34 cellular contexts compared by ENCODE assay signal in the genomic region with DNA sequence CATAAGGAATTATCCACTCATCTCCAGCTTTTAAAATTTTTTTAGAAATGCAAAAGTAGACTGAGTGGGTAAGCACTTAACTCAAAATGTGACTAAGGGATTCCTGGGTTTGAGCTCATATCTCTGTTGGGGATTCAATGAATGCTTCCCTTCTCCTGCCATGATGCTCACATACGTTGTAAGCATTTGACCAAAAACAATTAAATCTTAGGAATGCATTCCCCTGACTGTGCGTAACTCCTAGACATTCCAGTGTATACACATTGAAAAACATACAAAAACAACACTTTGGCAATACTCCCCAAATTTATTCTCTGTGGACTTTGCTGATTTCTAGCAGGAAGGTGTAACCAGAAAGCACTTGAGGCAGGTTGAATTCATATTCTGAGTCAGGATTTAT. TPM values are rescaled to one million over a fixed set of nuclear protein-coding genes. Genes with fewer than 3 reads are reported as not detected.
"Had no signal": no experiment of that assay in that cellular context is flagged by ENCODE, and none has a peak within 500 bp of the region (broad histone marks: within the 10 kb centered on the region; RNA-seq: fewer than 3 reads in every experiment).

No MANE protein-coding gene starts in this region.

- H3K27ac ChIP-seq: breast epithelium, esophagus muscularis mucosa, heart left ventricle, parathyroid adenoma, right atrium auricular region, testis, transverse colon had no signal

- H3K4me3 ChIP-seq: breast epithelium, esophagus muscularis mucosa, heart left ventricle, right atrium auricular region, testis, transverse colon had no signal

- H3K9me3 ChIP-seq: breast epithelium, esophagus muscularis mucosa, right atrium auricular region, testis, transverse colon had no signal

- H2AFZ ChIP-seq: parathyroid adenoma had no signal

- DNase-seq: activated CD4-positive, alpha-beta T cell treated with anti-CD3 and anti-CD28 coated beads for 36 hours; activated CD4-positive, alpha-beta T cell treated with anti-CD3 and anti-CD28 coated beads, Interleukin-2, amount 50 U/mL, for 4 hours; activated CD4-positive, CD25-positive, alpha-beta regulatory T cell; activated naive CD4-positive, alpha-beta T cell; activated T-cell treated with anti-CD3 and anti-CD28 coated beads for 4 hours; activated T-cell treated with anti-CD3 and anti-CD28 coated beads, Interleukin-2, amount 50 U/mL, for 72 hours; aorta; central memory CD4-positive, alpha-beta T cell; dermis blood vessel endothelial cell; effector CD4-positive, alpha-beta T cell; heart left ventricle; hypothalamus; immature natural killer cell; midbrain; naive thymus-derived CD8-positive, alpha-beta T cell; nucleus accumbens; stimulated activated CD4-positive, alpha-beta T cell treated with anti-CD3 and anti-CD28 coated beads, Interleukin-2, amount 100 ng/mL, for 48 hours; stimulated activated naive CD4-positive, alpha-beta T cell treated with Interleukin-2 at 50 U/mL for 16 hours; T-cell; testis; transverse colon had no signal

- H3K36me3 ChIP-seq: breast epithelium, esophagus muscularis mucosa, heart left ventricle, right atrium auricular region, transverse colon had no signal

- ATAC-seq: activated CD4-positive, alpha-beta T cell treated with anti-CD3 and anti-CD28 coated beads for 36 hours; activated naive CD4-positive, alpha-beta T cell treated with anti-CD3 and anti-CD28 coated beads, Interleukin-2, amount 50 U/mL, for 72 hours; activated T-cell treated with anti-CD3 and anti-CD28 coated beads, Interleukin-2, amount 50 U/mL, for 72 hours; heart left ventricle; naive thymus-derived CD8-positive, alpha-beta T cell; T-cell had no signal

- H3K27me3 ChIP-seq: breast epithelium, esophagus muscularis mucosa, heart left ventricle, right atrium auricular region, testis, transverse colon had no signal

- H3K4me1 ChIP-seq: breast epithelium, esophagus muscularis mucosa, heart left ventricle, parathyroid adenoma, right atrium auricular region, testis, transverse colon had no signal

- H3K9ac ChIP-seq: parathyroid adenoma had no signal

RNA-seq across cellular contexts. Expression of a gene that starts 29.8 kb away (rescaled TPM):
- total RNA-seq: activated CD4-positive, alpha-beta T cell treated with anti-CD3 and anti-CD28 coated beads for 36 hours; activated naive CD4-positive, alpha-beta T cell treated with anti-CD3 and anti-CD28 coated beads, Interleukin-2, amount 50 U/mL, for 72 hours; activated T-cell treated with anti-CD3 and anti-CD28 coated beads, Interleukin-2, amount 50 U/mL, for 72 hours; aorta; breast epithelium; dermis blood vessel endothelial cell; esophagus muscularis mucosa; heart left ventricle; kidney epithelial cell; lower leg skin; naive thymus-derived CD8-positive, alpha-beta T cell; neural crest cell; pulmonary artery endothelial cell; right atrium auricular region; skeletal muscle tissue; T-cell; T-helper 2 cell treated with Interferon-gamma antibody and Interleukin-4, amounts not matched to agents 100 ng/mL and 5 ng/mL, for 36 hours; transverse colon; urinary bladder had no signal
- polyA plus RNA-seq: adipose tissue; aorta; heart left ventricle; immature natural killer cell; naive thymus-derived CD8-positive, alpha-beta T cell; urinary bladder had no signal

RNA-seq across cellular contexts. Expression of a gene that starts 34.8 kb away (rescaled TPM):
- total RNA-seq: activated CD4-positive, alpha-beta T cell treated with anti-CD3 and anti-CD28 coated beads for 36 hours; activated naive CD4-positive, alpha-beta T cell treated with anti-CD3 and anti-CD28 coated beads, Interleukin-2, amount 50 U/mL, for 72 hours; activated T-cell treated with anti-CD3 and anti-CD28 coated beads, Interleukin-2, amount 50 U/mL, for 72 hours; aorta; breast epithelium; dermis blood vessel endothelial cell; esophagus muscularis mucosa; heart left ventricle; kidney epithelial cell; lower leg skin; naive thymus-derived CD8-positive, alpha-beta T cell; neural crest cell; pulmonary artery endothelial cell; right atrium auricular region; skeletal muscle tissue; T-cell; T-helper 2 cell treated with Interferon-gamma antibody and Interleukin-4, amounts not matched to agents 100 ng/mL and 5 ng/mL, for 36 hours; transverse colon; urinary bladder had no signal
- polyA plus RNA-seq: adipose tissue; aorta; heart left ventricle; immature natural killer cell; naive thymus-derived CD8-positive, alpha-beta T cell; urinary bladder had no signal
